In the genomic region with DNA sequence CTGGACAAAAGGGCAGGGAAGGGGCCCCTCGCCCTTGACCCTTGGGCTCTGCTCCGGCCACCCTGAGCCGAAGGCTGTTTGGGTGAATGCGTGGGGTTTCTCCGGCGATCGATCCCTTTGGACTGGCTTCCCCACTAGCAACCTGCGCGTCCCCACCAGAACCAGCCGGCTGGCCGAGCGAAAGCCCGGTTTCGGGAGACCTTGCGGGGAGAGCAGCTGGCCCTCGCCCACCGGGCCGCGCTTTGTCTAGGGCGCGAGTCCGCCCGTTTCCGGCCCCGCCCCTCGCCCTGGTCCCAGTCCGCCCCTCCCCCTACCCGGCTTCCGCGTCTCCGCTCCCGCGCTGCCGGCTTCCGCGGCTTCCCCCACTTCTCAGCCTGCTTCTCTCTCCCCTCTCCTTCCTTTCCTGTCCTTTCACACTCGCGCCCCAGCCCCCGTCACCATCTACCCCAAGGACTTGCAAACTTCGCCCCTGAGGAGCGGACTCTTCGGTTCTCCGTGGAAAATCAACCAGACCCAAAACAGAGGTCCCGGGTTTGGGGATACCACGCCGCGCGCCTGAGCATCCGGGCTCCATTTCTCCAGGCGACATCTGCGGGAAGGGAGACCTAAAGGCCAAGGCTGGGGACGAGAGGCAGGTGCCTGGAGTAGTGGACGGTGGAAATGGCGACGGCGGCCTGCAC, we compare ENCODE assay signal across 9 cellular contexts. TPM values are rescaled to one million over a fixed set of nuclear protein-coding genes. Genes with fewer than 3 reads are reported as not detected.
A peak's percentile ranks its signal among the peaks of the same experiment; 100 is the strongest.
DNase-seq lines count a peak whose midpoint lies in the region; ATAC-seq and TF ChIP-seq lines count a peak whose summit lies in the region.
"Had no signal": no experiment of that assay in that cellular context is flagged by ENCODE, and none has a peak within 500 bp of the region (broad histone marks: within the 10 kb centered on the region; RNA-seq: fewer than 3 reads in every experiment).

No MANE protein-coding gene starts in this region.

- H3K27me3 ChIP-seq in iPS-20b (ENCODE audit: insufficient read depth, low read length), result peaks cover 100% of the 10 kb centered on the region

- H3K36me3 Mint-ChIP-seq in activated T-helper 1 cell treated with anti-CD3 and anti-CD28 coated beads, Interleukin-12 subunit alpha, Interleukin-12 subunit beta, Interleukin-2, Interleukin-4 antibody, amounts not matched to agents 30 ng/mL and 10 ng/mL and 1 ng/mL, durations not matched to agents 14 hours and 24 hours and 36 hours (ENCODE audit: low read depth), result peaks cover 4% of the 10 kb centered on the region

- H3K27ac Mint-ChIP-seq in activated T-helper 1 cell treated with anti-CD3 and anti-CD28 coated beads, Interleukin-12 subunit alpha, Interleukin-12 subunit beta, Interleukin-2, Interleukin-4 antibody, amounts not matched to agents 30 ng/mL and 10 ng/mL and 1 ng/mL, durations not matched to agents 14 hours and 24 hours and 36 hours, result peak overlapping the region; percentile 26

- peaks cover 81% of the 10 kb centered on the region for H3K27me3 Mint-ChIP-seq in activated T-helper 1 cell treated with anti-CD3 and anti-CD28 coated beads, Interleukin-12 subunit alpha, Interleukin-12 subunit beta, Interleukin-2, Interleukin-4 antibody, amounts not matched to agents 30 ng/mL and 10 ng/mL and 1 ng/mL, durations not matched to agents 14 hours and 24 hours and 36 hours (ENCODE audit: insufficient read depth)

- peaks cover 33% of the 10 kb centered on the region for H3K4me1 Mint-ChIP-seq in activated T-helper 1 cell treated with anti-CD3 and anti-CD28 coated beads, Interleukin-12 subunit alpha, Interleukin-12 subunit beta, Interleukin-2, Interleukin-4 antibody, amounts not matched to agents 30 ng/mL and 10 ng/mL and 1 ng/mL, durations not matched to agents 14 hours and 24 hours and 36 hours (ENCODE audit: low read depth)

- DNase-seq in AG10803 (ENCODE audit: low read depth) (no peak), HK-2 (ENCODE audit: unreplicated experiment) (peak; percentile 63), AG20443 (ENCODE audit: low spot score) (no peak)
- DNase-seq in activated T-helper 1 cell treated with anti-CD3 and anti-CD28 coated beads, Interleukin-12 subunit alpha, Interleukin-12 subunit beta, Interleukin-2, Interleukin-4 antibody, amounts not matched to agents 30 ng/mL and 10 ng/mL and 1 ng/mL, durations not matched to agents 14 hours and 24 hours and 36 hours (ENCODE audit: low spot score), result peak; percentile 22
- DNase-seq in stimulated activated CD4-positive, alpha-beta T cell treated with anti-CD3 and anti-CD28 coated beads, Interleukin-15, amount 100 ng/mL, for 24 hours, result peak; percentile 80

- H3K4me3 ChIP-seq in AG10803 (ENCODE audit: low read length) (peak overlapping the region; percentile 35), iPS-20b (ENCODE audit: low read length) (peak overlapping the region; percentile 59)

- no peak for TF ChIP-seq CTCF in AG10803 (conservative IDR thresholded peaks at IDR 0.05; ENCODE audit: low read length)

- peak overlapping the region; percentile 79 for H3K4me3 Mint-ChIP-seq in activated T-helper 1 cell treated with anti-CD3 and anti-CD28 coated beads, Interleukin-12 subunit alpha, Interleukin-12 subunit beta, Interleukin-2, Interleukin-4 antibody, amounts not matched to agents 30 ng/mL and 10 ng/mL and 1 ng/mL, durations not matched to agents 14 hours and 24 hours and 36 hours

- ATAC-seq in HG02938 (IDR thresholded peaks at IDR 0.05; ENCODE audit: unreplicated experiment) (no peak), HG03432 (IDR thresholded peaks at IDR 0.05; ENCODE audit: unreplicated experiment) (no peak)

- peaks cover 4% of the 10 kb centered on the region; the same call in 1 of the 2 replicates for H3K9me3 ChIP-seq in iPS-20b (ENCODE audit: insufficient read depth, low read depth, low read length)

- intact Hi-C loops in activated T-helper 1 cell treated with anti-CD3 and anti-CD28 coated beads, Interleukin-12 subunit alpha, Interleukin-12 subunit beta, Interleukin-2, Interleukin-4 antibody, amounts not matched to agents 30 ng/mL and 10 ng/mL and 1 ng/mL, durations not matched to agents 14 hours and 24 hours and 36 hours (cut with micrococcal nuclease), result loop anchor here (1.0 to 5.0 kb wide), 5 partner anchors 14 to 1260 kb away; a partner anchor contains a TSS

- no peak overlapping the region for H3K9ac ChIP-seq in iPS-20b (ENCODE audit: low read depth, low read length)

- H3K9me3 Mint-ChIP-seq in activated T-helper 1 cell treated with anti-CD3 and anti-CD28 coated beads, Interleukin-12 subunit alpha, Interleukin-12 subunit beta, Interleukin-2, Interleukin-4 antibody, amounts not matched to agents 30 ng/mL and 10 ng/mL and 1 ng/mL, durations not matched to agents 14 hours and 24 hours and 36 hours, result no peaks in the 10 kb centered on the region

- no peak overlapping the region for H3K27ac ChIP-seq in iPS-20b (ENCODE audit: low read length)

- no peaks in the 10 kb centered on the region for H3K36me3 ChIP-seq in iPS-20b (ENCODE audit: insufficient read depth, low read depth, low read length)

- peaks cover 4% of the 10 kb centered on the region; the same call in 1 of the 2 replicates for H3K4me1 ChIP-seq in iPS-20b (ENCODE audit: insufficient read depth, low read length)

RNA-seq across cellular contexts. Expression of a gene that starts 12.7 kb away (rescaled TPM):
- not detected in 2 replicates for total RNA-seq in activated T-helper 1 cell treated with anti-CD3 and anti-CD28 coated beads, Interleukin-12 subunit alpha, Interleukin-12 subunit beta, Interleukin-2, Interleukin-4 antibody, amounts not matched to agents 30 ng/mL and 10 ng/mL and 1 ng/mL, durations not matched to agents 14 hours and 24 hours and 36 hours

RNA-seq across cellular contexts. Expression of a gene that starts 48.0 kb away (rescaled TPM):
- total RNA-seq in activated T-helper 1 cell treated with anti-CD3 and anti-CD28 coated beads, Interleukin-12 subunit alpha, Interleukin-12 subunit beta, Interleukin-2, Interleukin-4 antibody, amounts not matched to agents 30 ng/mL and 10 ng/mL and 1 ng/mL, durations not matched to agents 14 hours and 24 hours and 36 hours, result not detected in 2 replicates
- total RNA-seq: temporal lobe had no signal

RNA-seq across cellular contexts. Expression of a gene that starts 52.1 kb away (rescaled TPM):
- not detected in 2 replicates for total RNA-seq in activated T-helper 1 cell treated with anti-CD3 and anti-CD28 coated beads, Interleukin-12 subunit alpha, Interleukin-12 subunit beta, Interleukin-2, Interleukin-4 antibody, amounts not matched to agents 30 ng/mL and 10 ng/mL and 1 ng/mL, durations not matched to agents 14 hours and 24 hours and 36 hours
- total RNA-seq: temporal lobe had no signal

Comparison
In these comparisons a context has a peak if more than half of its experiments do, and no peak if none do; other contexts are left out.
1. DNase-seq: peak in HK-2 (single experiment), activated T-helper 1 cell treated with anti-CD3 and anti-CD28 coated beads, Interleukin-12 subunit alpha, Interleukin-12 subunit beta, Interleukin-2, Interleukin-4 antibody, amounts not matched to agents 30 ng/mL and 10 ng/mL and 1 ng/mL, durations not matched to agents 14 hours and 24 hours and 36 hours (single experiment) and stimulated activated CD4-positive, alpha-beta T cell treated with anti-CD3 and anti-CD28 coated beads, Interleukin-15, amount 100 ng/mL, for 24 hours (single experiment); none in AG10803 (single experiment) and AG20443 (single experiment).